In the genomic region with DNA sequence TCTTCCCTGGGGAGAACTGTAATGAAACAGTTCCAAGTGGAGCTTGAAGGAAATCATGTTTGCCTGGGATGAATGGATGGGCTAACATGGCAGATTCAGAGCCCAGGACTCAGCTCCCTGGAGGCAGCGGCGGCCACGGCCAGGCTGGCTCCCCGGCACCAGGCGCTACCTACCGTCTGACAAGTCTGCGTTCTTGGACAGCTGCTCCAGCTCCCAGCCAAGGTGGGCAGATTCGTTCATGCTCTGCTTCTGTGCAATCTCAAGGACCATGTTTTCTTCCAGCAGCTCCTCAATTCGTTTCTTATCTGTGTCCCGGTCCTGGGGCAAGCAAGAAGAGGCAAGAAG, we compare ENCODE assay signal across 9 cellular contexts.
A peak's percentile ranks its signal among the peaks of the same experiment; 100 is the strongest.
DNase-seq lines count a peak whose midpoint lies in the region; ATAC-seq, FAIRE-seq and TF ChIP-seq lines count a peak whose summit lies in the region.
"Had no signal": no experiment of that assay in that cellular context is flagged by ENCODE, and none has a peak within 500 bp of the region (broad histone marks: within the 10 kb centered on the region; RNA-seq: fewer than 3 reads in every experiment).

No MANE protein-coding gene starts in this region.

- H3K27me3 Mint-ChIP-seq in T-helper 1 cell treated with Interleukin-12 subunit alpha and Interleukin-12 subunit beta and Interleukin-4 antibody, amounts not matched to agents 30 μg/mL and 1 μg/mL, for 36 hours (ENCODE audit: low read depth) = no peaks in the 10 kb centered on the region
- no peaks in the 10 kb centered on the region for H3K27me3 Mint-ChIP-seq in activated CD4-positive, alpha-beta memory T cell treated with anti-CD3 and anti-CD28 coated beads, Interleukin-2, amount 10 ng/mL, durations not matched to agents 7 days and 5 days

- no peaks in the 10 kb centered on the region for H3K9me3 Mint-ChIP-seq in T-helper 1 cell treated with Interleukin-12 subunit alpha and Interleukin-12 subunit beta and Interleukin-4 antibody, amounts not matched to agents 30 μg/mL and 1 μg/mL, for 36 hours
- H3K9me3 Mint-ChIP-seq in activated CD4-positive, alpha-beta memory T cell treated with anti-CD3 and anti-CD28 coated beads, Interleukin-2, amount 10 ng/mL, durations not matched to agents 7 days and 5 days = no peaks in the 10 kb centered on the region

- ATAC-seq in HG02870 (IDR thresholded peaks at IDR 0.05; ENCODE audit: unreplicated experiment) = no peak

- peak overlapping the region; percentile 97 for H3K27ac Mint-ChIP-seq in T-helper 1 cell treated with Interleukin-12 subunit alpha and Interleukin-12 subunit beta and Interleukin-4 antibody, amounts not matched to agents 30 μg/mL and 1 μg/mL, for 36 hours
- H3K27ac Mint-ChIP-seq in activated CD4-positive, alpha-beta memory T cell treated with anti-CD3 and anti-CD28 coated beads, Interleukin-2, amount 10 ng/mL, durations not matched to agents 7 days and 5 days = peak overlapping the region; percentile 99

- H3K9ac ChIP-seq in subcutaneous abdominal adipose tissue (ENCODE audit: low read length in 5 of 5) = peak overlapping the region in 4 of 5 donors; percentile 45 to 77 (median 60)

- POLR2A ChIA-PET in activated CD4-positive, alpha-beta memory T cell treated with anti-CD3 and anti-CD28 coated beads, Interleukin-2, amount 10 ng/mL, durations not matched to agents 7 days and 5 days (lab: Charles Lee) = interaction anchor here (1.0 to 4.6 kb wide), 13 partner anchors 9 to 716 kb away, joined by 3 to 65 read pairs (median 7); a partner anchor contains a TSS

- TF ChIP-seq CTCF in left ventricle myocardium inferior (IDR thresholded peaks at IDR 0.05; ENCODE audit: borderline replicate concordance) = no peak

- FAIRE-seq in urothelium cell line (lab: Jason Lieb, UNC) = no peak

- H3K4me3 Mint-ChIP-seq in T-helper 1 cell treated with Interleukin-12 subunit alpha and Interleukin-12 subunit beta and Interleukin-4 antibody, amounts not matched to agents 30 μg/mL and 1 μg/mL, for 36 hours = peak overlapping the region; percentile 77
- peak overlapping the region; percentile 76 for H3K4me3 Mint-ChIP-seq in activated CD4-positive, alpha-beta memory T cell treated with anti-CD3 and anti-CD28 coated beads, Interleukin-2, amount 10 ng/mL, durations not matched to agents 7 days and 5 days

- H3K27ac ChIP-seq in left ventricle myocardium inferior (replicated peaks) (peak overlapping the region; percentile 85), subcutaneous abdominal adipose tissue (ENCODE audit: low read depth, low read length) (peak overlapping the region; percentile 84)

- DNase-seq in T-helper 1 cell = no peak
- no peak for DNase-seq in activated CD4-positive, alpha-beta memory T cell treated with anti-CD3 and anti-CD28 coated beads, Interleukin-2, amount 10 ng/mL, durations not matched to agents 7 days and 5 days
- no peak for DNase-seq in left ventricle myocardium inferior
- DNase-seq in urothelium cell line (ENCODE audit: low spot score) = no peak
- no peak for DNase-seq in activated CD8-positive, alpha-beta memory T cell treated with anti-CD3 and anti-CD28 coated beads for 24 hours
- DNase-seq: 8988T had no signal

- peaks cover 47% of the 10 kb centered on the region for H3K4me1 Mint-ChIP-seq in T-helper 1 cell treated with Interleukin-12 subunit alpha and Interleukin-12 subunit beta and Interleukin-4 antibody, amounts not matched to agents 30 μg/mL and 1 μg/mL, for 36 hours (ENCODE audit: low read depth)
- H3K4me1 Mint-ChIP-seq in activated CD4-positive, alpha-beta memory T cell treated with anti-CD3 and anti-CD28 coated beads, Interleukin-2, amount 10 ng/mL, durations not matched to agents 7 days and 5 days = peaks cover 62% of the 10 kb centered on the region

- H3K36me3 ChIP-seq in left ventricle myocardium inferior (no peaks in the 10 kb centered on the region), subcutaneous abdominal adipose tissue (ENCODE audit: control insufficient read depth in 5 of 5, insufficient read depth in 5 of 5, low read length in 5 of 5) (peaks cover 0 to 11% (median 4%) of the 10 kb centered on the region in 5 donors)

- CTCF ChIA-PET in activated CD4-positive, alpha-beta memory T cell treated with anti-CD3 and anti-CD28 coated beads, Interleukin-2, amount 10 ng/mL, durations not matched to agents 7 days and 5 days (lab: Charles Lee) = interaction anchor here (0.9 to 5.7 kb wide), 10 partner anchors 9 to 102 kb away, joined by 3 to 105 read pairs (median 12); a partner anchor contains a TSS

- H3K4me3 ChIP-seq in left ventricle myocardium inferior (peak overlapping the region; percentile 69), subcutaneous abdominal adipose tissue (ENCODE audit: low read depth in 1 of 5, low read length in 5 of 5) (peak overlapping the region; percentile 58 to 77 (median 69))

- H3K27me3 ChIP-seq in left ventricle myocardium inferior (ENCODE audit: low read depth) = peaks cover 8% of the 10 kb centered on the region
- no peaks in the 10 kb centered on the region for H3K27me3 ChIP-seq in subcutaneous abdominal adipose tissue (ENCODE audit: control insufficient read depth in 5 of 5, insufficient read depth in 4 of 5, low read length in 5 of 5)

- H3K9me3 ChIP-seq in left ventricle myocardium inferior (replicated peaks) = no peaks in the 10 kb centered on the region
- no peaks in the 10 kb centered on the region for H3K9me3 ChIP-seq in subcutaneous abdominal adipose tissue (ENCODE audit: control insufficient read depth in 5 of 5, low read length in 5 of 5)

- intact Hi-C loops in left ventricle myocardium inferior (cut with micrococcal nuclease) = loop anchor here (5.0 kb wide), 1 partner anchor 93 kb away; a partner anchor contains a TSS

- H3K4me1 ChIP-seq in left ventricle myocardium inferior (peaks cover 63% of the 10 kb centered on the region), subcutaneous abdominal adipose tissue (ENCODE audit: control insufficient read depth in 5 of 5, insufficient read depth in 5 of 5, low read length in 5 of 5) (peaks cover 11 to 72% (median 22%) of the 10 kb centered on the region in 5 donors)

- peaks cover 52% of the 10 kb centered on the region for H3K36me3 Mint-ChIP-seq in T-helper 1 cell treated with Interleukin-12 subunit alpha and Interleukin-12 subunit beta and Interleukin-4 antibody, amounts not matched to agents 30 μg/mL and 1 μg/mL, for 36 hours (ENCODE audit: low read depth)
- peaks cover 88% of the 10 kb centered on the region for H3K36me3 Mint-ChIP-seq in activated CD4-positive, alpha-beta memory T cell treated with anti-CD3 and anti-CD28 coated beads, Interleukin-2, amount 10 ng/mL, durations not matched to agents 7 days and 5 days (ENCODE audit: low read depth)
